ENCODE assay signal across 9 cellular contexts in the genomic region with DNA sequence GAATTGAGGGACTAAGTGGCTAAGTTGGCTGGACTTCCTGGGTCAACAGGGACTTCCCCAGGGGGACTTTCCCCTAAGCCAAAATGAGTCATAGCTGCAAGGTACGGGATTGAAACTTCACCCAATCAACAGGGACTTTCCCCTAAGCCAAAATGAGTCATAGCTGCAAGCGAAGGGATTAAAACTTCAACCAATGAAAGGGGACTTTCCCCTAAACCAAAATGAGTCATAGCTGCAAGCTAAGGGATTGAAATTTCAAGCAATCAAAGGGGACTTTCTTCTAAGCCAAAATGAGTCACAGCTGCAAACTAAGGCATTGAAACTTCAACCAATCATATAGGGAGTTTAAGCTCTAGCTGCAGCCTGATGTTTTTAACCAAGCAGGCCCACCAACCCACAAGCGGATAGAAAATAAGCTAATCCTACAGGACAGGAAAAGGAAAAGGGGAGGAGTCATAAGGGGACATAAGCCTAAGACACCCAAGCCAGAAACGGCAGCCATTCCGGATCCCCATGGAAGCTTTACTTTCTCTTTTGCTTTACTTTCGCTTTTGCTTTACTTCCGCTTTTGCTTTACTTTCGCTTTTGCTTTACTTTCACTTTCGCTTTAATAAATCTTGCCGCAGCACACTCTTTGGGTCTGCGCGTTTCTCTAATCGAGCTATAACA.
DNase-seq lines count a peak whose midpoint lies in the region; ATAC-seq and TF ChIP-seq lines count a peak whose summit lies in the region.
"Had no signal": no experiment of that assay in that cellular context is flagged by ENCODE, and none has a peak within 500 bp of the region (broad histone marks: within the 10 kb centered on the region; RNA-seq: fewer than 3 reads in every experiment).

No MANE protein-coding gene starts in this region.

- peak overlapping the region; percentile 29 for H3K27ac ChIP-seq in CD8-positive, alpha-beta T cell (ENCODE audit: low read depth, low read length)
- peak overlapping the region; percentile 93 for H3K27ac ChIP-seq in smooth muscle cell (ENCODE audit: low read depth)
- H3K27ac ChIP-seq: pancreas had no signal

- peak overlapping the region; percentile 88 for H3K27ac Mint-ChIP-seq in CD8-positive, alpha-beta T cell

- WGBS in smooth muscle cell (ENCODE audit: low lambda C conversion rate) = 83% methylated on average over 13 of the region's 13 CpGs

- H2AFZ ChIP-seq in smooth muscle cell (ENCODE audit: low read depth) = no peak overlapping the region

- intact Hi-C loops in CD8-positive, alpha-beta T cell (cut with DNase I, micrococcal nuclease) = loop anchor here in 1 of 2 experiments (10.0 kb wide), 1 partner anchor 366 kb away; no protein-coding TSS in a partner anchor

- POLR2A ChIA-PET in CD8-positive, alpha-beta T cell (lab: Charles Lee) = interaction anchor here (0.6 kb wide), 1 partner anchor 658 kb away, joined by 3 read pairs; no protein-coding TSS in a partner anchor

- peaks cover 4% of the 10 kb centered on the region for H3K9me3 Mint-ChIP-seq in CD8-positive, alpha-beta T cell

- H3K36me3 ChIP-seq in CD8-positive, alpha-beta T cell (ENCODE audit: insufficient read depth, low read length) = no peaks in the 10 kb centered on the region
- H3K36me3 ChIP-seq in smooth muscle cell (ENCODE audit: low read depth) = no peaks in the 10 kb centered on the region
- H3K36me3 ChIP-seq: pancreas had no signal

- CTCF ChIA-PET in CD8-positive, alpha-beta T cell (lab: Charles Lee) = no interaction called here

- H3K36me3 Mint-ChIP-seq in CD8-positive, alpha-beta T cell = no peaks in the 10 kb centered on the region

- H3K4me2 ChIP-seq in smooth muscle cell = no peak overlapping the region

- H3K27me3 ChIP-seq in CD8-positive, alpha-beta T cell (ENCODE audit: insufficient read depth, low read length) = no peaks in the 10 kb centered on the region
- H3K27me3 ChIP-seq in smooth muscle cell (ENCODE audit: low read depth) = no peaks in the 10 kb centered on the region
- H3K27me3 ChIP-seq: pancreas had no signal

- H4K20me1 ChIP-seq in smooth muscle cell (ENCODE audit: low read depth) = no peaks in the 10 kb centered on the region

- in situ Hi-C loops in T47D (cut with HindIII; ENCODE audit: low pct_unique_long_range_greater_than_20kb, low sequenced_read_pairs) = no loop called here

- H3F3A ChIP-seq in smooth muscle cell (ENCODE audit: low read depth) = peaks cover 9% of the 10 kb centered on the region

- peak overlapping the region; percentile 77 for H3K4me3 Mint-ChIP-seq in CD8-positive, alpha-beta T cell

- peak in 6 of 7 experiments; percentile 10 to 64 (median 32) for DNase-seq in CD8-positive, alpha-beta T cell
- DNase-seq in T-helper 2 cell (peak in 4 of 5 experiments; percentile 16 to 94 (median 51)), T47D (ENCODE audit: low read depth in 1 of 2, low spot score in 1 of 2) (peak; percentile 1 to 26), smooth muscle cell (lab: John Stamatoyannopoulos, UW; ENCODE audit: unreplicated experiment) (no peak), NCI-H1694 treated with DMSO at 0.1 percent for 48 hours (lab: John Stamatoyannopoulos, UW) (no peak), epidermal melanocyte (ENCODE audit: insufficient read length, low spot score) (no peak)

- no peaks in the 10 kb centered on the region for H3K27me3 Mint-ChIP-seq in CD8-positive, alpha-beta T cell (ENCODE audit: low read depth)

- peak overlapping the region; percentile 41 for H3K9ac ChIP-seq in smooth muscle cell (ENCODE audit: low read depth)

- TF ChIP-seq CTCF in CD8-positive, alpha-beta T cell (IDR thresholded peaks at IDR 0.05) = no peak
- no peak for TF ChIP-seq CTCF in smooth muscle cell (IDR thresholded peaks at IDR 0.05; ENCODE audit: borderline replicate concordance, insufficient read depth, poor library complexity, severe bottlenecking)

- no peaks in the 10 kb centered on the region for H3K79me2 ChIP-seq in smooth muscle cell (ENCODE audit: low read depth)

- peaks cover 10% of the 10 kb centered on the region for H3K4me1 ChIP-seq in CD8-positive, alpha-beta T cell (ENCODE audit: insufficient read depth, low read length)
- H3K4me1 ChIP-seq in smooth muscle cell (ENCODE audit: low read depth) = no peaks in the 10 kb centered on the region
- H3K4me1 ChIP-seq: pancreas had no signal

- H3K4me1 Mint-ChIP-seq in CD8-positive, alpha-beta T cell (ENCODE audit: low read depth) = peaks cover 32% of the 10 kb centered on the region

- H3K9me3 ChIP-seq in CD8-positive, alpha-beta T cell (ENCODE audit: low read length) = no peaks in the 10 kb centered on the region
- H3K9me3 ChIP-seq in smooth muscle cell (replicated peaks; ENCODE audit: low read depth) = no peaks in the 10 kb centered on the region
- H3K9me3 ChIP-seq: pancreas had no signal

- H3K4me3 ChIP-seq in CD8-positive, alpha-beta T cell (ENCODE audit: low read depth, low read length) = no peak overlapping the region
- H3K4me3 ChIP-seq in smooth muscle cell = no peak overlapping the region
- H3K4me3 ChIP-seq: pancreas had no signal

- ATAC-seq in CD8-positive, alpha-beta T cell = peak; percentile 77
- ATAC-seq in GM19463 (IDR thresholded peaks at IDR 0.05; ENCODE audit: unreplicated experiment) (peak; percentile 68), HG03558 (IDR thresholded peaks at IDR 0.05; ENCODE audit: extremely low read depth, unreplicated experiment) (peak; percentile 83)

Comparison
In these comparisons a context has a peak if more than half of its experiments do, and no peak if none do; other contexts are left out.
1. DNase-seq: peak in CD8-positive, alpha-beta T cell (6 of 7), T-helper 2 cell (4 of 5) and T47D (2 of 2); none in smooth muscle cell (single experiment), NCI-H1694 treated with DMSO at 0.1 percent for 48 hours (single experiment) and epidermal melanocyte (single experiment).
2. Peak in every context shown above with its lines, with median percentiles within 50 percentile points of each other: ATAC-seq.